Comparison of ENCODE assay signal across 1 cellular context in genomic region chr12:92703777-92704176, GRCh38.
TF ChIP-seq lines count a peak whose summit lies in the region.

No MANE protein-coding gene starts in this region.

TF ChIP-seq in WTC11, 78 proteins besides CTCF, POLR2A, EP300 and RAD21 (continued from another document):
- TF ChIP-seq ZNF532 (CRISPR knock-in tag; IDR thresholded peaks at IDR 0.05; ENCODE audit: borderline replicate concordance) (no peak), TEAD1 (CRISPR knock-in tag; IDR thresholded peaks at IDR 0.05) (no peak), ZMAT4 (CRISPR knock-in tag; IDR thresholded peaks at IDR 0.05) (no peak), ZBTB21 (CRISPR knock-in tag; IDR thresholded peaks at IDR 0.05; ENCODE audit: borderline replicate concordance) (no peak), ZNF425 (CRISPR knock-in tag; conservative IDR thresholded peaks at IDR 0.05) (no peak), JUN (CRISPR knock-in tag; IDR thresholded peaks at IDR 0.05) (no peak), MAX (CRISPR knock-in tag; IDR thresholded peaks at IDR 0.05) (no peak)
